7 cellular contexts compared by ENCODE assay signal in genomic region chr19:45498411-45499195, GRCh38. TPM values are rescaled to one million over a fixed set of nuclear protein-coding genes. Genes with fewer than 3 reads are reported as not detected.
DNase-seq lines count a peak whose midpoint lies in the region; ATAC-seq and TF ChIP-seq lines count a peak whose summit lies in the region.

A gene with protein sequence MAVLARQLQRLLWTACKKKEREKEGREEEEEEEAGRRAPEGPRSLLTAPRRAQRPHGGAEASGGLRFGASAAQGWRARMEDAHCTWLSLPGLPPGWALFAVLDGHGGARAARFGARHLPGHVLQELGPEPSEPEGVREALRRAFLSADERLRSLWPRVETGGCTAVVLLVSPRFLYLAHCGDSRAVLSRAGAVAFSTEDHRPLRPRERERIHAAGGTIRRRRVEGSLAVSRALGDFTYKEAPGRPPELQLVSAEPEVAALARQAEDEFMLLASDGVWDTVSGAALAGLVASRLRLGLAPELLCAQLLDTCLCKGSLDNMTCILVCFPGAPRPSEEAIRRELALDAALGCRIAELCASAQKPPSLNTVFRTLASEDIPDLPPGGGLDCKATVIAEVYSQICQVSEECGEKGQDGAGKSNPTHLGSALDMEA (plus strand): TSS chr19:45498443. CDS start chr19:45498473, 30 bp downstream.

- H3K27ac ChIP-seq in GM23338 (ENCODE audit: low read depth) = peak within 1 kb of the TSS; percentile 74
- H3K27ac ChIP-seq in iPS-18a (ENCODE audit: low read length) = no peak within 1 kb of the TSS

- H3K9me3 ChIP-seq in iPS-18a (ENCODE audit: control insufficient read depth, low read depth, low read length) = no peaks in the 10 kb centered on the region

- H3K4me3 ChIP-seq in GM23338 (peak within 1 kb of the TSS; percentile 90), iPS-18a (ENCODE audit: low read length) (peak within 1 kb of the TSS; percentile 59)

- peak within 1 kb of the TSS; percentile 31 for H3K9ac ChIP-seq in iPS-18a (ENCODE audit: low read length)

- peak within 1 kb of the TSS; percentile 77 for H3K4me3 Mint-ChIP-seq in GM23338
- peak within 1 kb of the TSS; percentile 89 for H3K4me3 Mint-ChIP-seq in activated naive CD8-positive, alpha-beta T cell treated with anti-CD3 and anti-CD28 coated beads, Interleukin-2, amount 10 ng/mL, durations not matched to agents 7 days and 5 days

- no peak within 1 kb of the TSS; the same call in 1 of the 2 replicates for H3K27ac Mint-ChIP-seq in GM23338
- peak within 1 kb of the TSS; percentile 74 for H3K27ac Mint-ChIP-seq in activated naive CD8-positive, alpha-beta T cell treated with anti-CD3 and anti-CD28 coated beads, Interleukin-2, amount 10 ng/mL, durations not matched to agents 7 days and 5 days

- DNase-seq in GM23338 (ENCODE audit: low spot score) (peak; percentile 87), RPMI7951 (ENCODE audit: low read depth) (peak; percentile 29)
- peak; percentile 85 for DNase-seq in activated naive CD8-positive, alpha-beta T cell treated with anti-CD3 and anti-CD28 coated beads, Interleukin-2, amount 10 ng/mL, durations not matched to agents 7 days and 5 days
- DNase-seq in stimulated activated CD4-positive, alpha-beta T cell treated with anti-CD3 and anti-CD28 coated beads, TNF-alpha, amount 100 ng/mL, for 4 hours (ENCODE audit: low read depth in 3 of 3) = peak in 2 of 3 experiments; percentile 41 to 44

- TF ChIP-seq CTCF in GM23338 (conservative IDR thresholded peaks at IDR 0.05; ENCODE audit: low read depth in 2 of 2) = peak in 1 of 2 experiments; percentile 45; a peak in 3 of 4 replicates

- H3K9me3 Mint-ChIP-seq in GM23338 = no peaks in the 10 kb centered on the region
- H3K9me3 Mint-ChIP-seq in activated naive CD8-positive, alpha-beta T cell treated with anti-CD3 and anti-CD28 coated beads, Interleukin-2, amount 10 ng/mL, durations not matched to agents 7 days and 5 days = no peaks in the 10 kb centered on the region

- peaks cover 47% of the 10 kb centered on the region for H3K4me1 Mint-ChIP-seq in GM23338
- H3K4me1 Mint-ChIP-seq in activated naive CD8-positive, alpha-beta T cell treated with anti-CD3 and anti-CD28 coated beads, Interleukin-2, amount 10 ng/mL, durations not matched to agents 7 days and 5 days = peaks cover 31% of the 10 kb centered on the region

- no peaks in the 10 kb centered on the region for H3K79me2 ChIP-seq in GM23338 (replicated peaks; ENCODE audit: insufficient read depth)

- POLR2A ChIA-PET in activated naive CD8-positive, alpha-beta T cell treated with anti-CD3 and anti-CD28 coated beads, Interleukin-2, amount 10 ng/mL, durations not matched to agents 7 days and 5 days (lab: Charles Lee) = interaction anchor here (0.7 to 2.0 kb wide), 8 partner anchors 10 to 186 kb away, joined by 3 to 10 read pairs (median 5); no protein-coding TSS in a partner anchor

- H4K20me1 ChIP-seq in GM23338 (replicated peaks; ENCODE audit: insufficient read depth) = peaks cover 2% of the 10 kb centered on the region; the same call in 1 of the 2 replicates

- H3K36me3 Mint-ChIP-seq in GM23338 (ENCODE audit: low read depth) = peaks cover 4% of the 10 kb centered on the region; the same call in 1 of the 3 replicates
- H3K36me3 Mint-ChIP-seq in activated naive CD8-positive, alpha-beta T cell treated with anti-CD3 and anti-CD28 coated beads, Interleukin-2, amount 10 ng/mL, durations not matched to agents 7 days and 5 days = peaks cover 6% of the 10 kb centered on the region

- H2AFZ ChIP-seq in GM23338 = peak within 1 kb of the TSS; percentile 83

- H3K27me3 ChIP-seq in GM23338 (ENCODE audit: insufficient read depth) = peaks cover 15% of the 10 kb centered on the region; the same call in 1 of the 2 replicates
- peaks cover 42% of the 10 kb centered on the region for H3K27me3 ChIP-seq in iPS-18a (ENCODE audit: control insufficient read depth, insufficient read depth, low read length)

- H3K36me3 ChIP-seq in GM23338 (ENCODE audit: insufficient read depth) (no peaks in the 10 kb centered on the region), iPS-18a (ENCODE audit: control insufficient read depth, low read depth, low read length) (no peaks in the 10 kb centered on the region)

- ATAC-seq in GM23338 (peak; percentile 58), HG03469 (IDR thresholded peaks at IDR 0.05; ENCODE audit: unreplicated experiment) (no peak), GM18907 (IDR thresholded peaks at IDR 0.05; ENCODE audit: unreplicated experiment) (no peak)
- ATAC-seq in activated naive CD8-positive, alpha-beta T cell treated with anti-CD3 and anti-CD28 coated beads, Interleukin-2, amount 10 ng/mL, durations not matched to agents 7 days and 5 days (ENCODE audit: low read depth) = peak; percentile 73

- peak within 1 kb of the TSS; percentile 78 for H3K4me2 ChIP-seq in GM23338

- H3K9me2 ChIP-seq in GM23338 (ENCODE audit: insufficient read depth) = no peaks in the 10 kb centered on the region

- peaks cover 10% of the 10 kb centered on the region for H3F3A ChIP-seq in GM23338 (replicated peaks; ENCODE audit: low read depth)

- peaks cover 33% of the 10 kb centered on the region for H3K27me3 Mint-ChIP-seq in GM23338 (ENCODE audit: insufficient read depth, low read depth, poor library complexity)
- peaks cover 20% of the 10 kb centered on the region for H3K27me3 Mint-ChIP-seq in activated naive CD8-positive, alpha-beta T cell treated with anti-CD3 and anti-CD28 coated beads, Interleukin-2, amount 10 ng/mL, durations not matched to agents 7 days and 5 days

- peaks cover 19% of the 10 kb centered on the region; the same call in 1 of the 2 replicates for H3K4me1 ChIP-seq in GM23338 (ENCODE audit: insufficient read depth)
- peaks cover 29% of the 10 kb centered on the region for H3K4me1 ChIP-seq in iPS-18a (ENCODE audit: control insufficient read depth, low read depth, low read length)

TF ChIP-seq in GM23338, 12 proteins besides CTCF, POLR2A, EP300 and RAD21:
- TF ChIP-seq POLR2AphosphoS5 (IDR thresholded peaks at IDR 0.05; ENCODE audit: low read depth) (peak; percentile 54; the same call in 1 of the 2 replicates), NANOG (IDR thresholded peaks at IDR 0.05; ENCODE audit: borderline replicate concordance) (no peak), ZNF331 (CRISPR knock-in tag; IDR thresholded peaks at IDR 0.05; ENCODE audit: low read depth) (no peak)
TF ChIP-seq in GM23338: peak in this region for 1.

RNA-seq across cellular contexts. Expression of the gene that starts here (rescaled TPM):
- 9.6 and 15.2 TPM in 2 replicates for total RNA-seq in GM23338 (2014; rRNA removed; shearing (Covaris generic))
- polyA plus RNA-seq in GM23338 (2016; fragmentation: Nextera tagmentation; extraction: Ambion mirVana) = 25.1 and 30.1 TPM in 2 replicates
- 1.8 and 2.3 TPM in 2 replicates for total RNA-seq in RPMI7951 (2014; rRNA removed; shearing (Covaris generic))
- 1 to 10 TPM; 5.8 to 6.1 TPM for total RNA-seq in activated naive CD8-positive, alpha-beta T cell treated with anti-CD3 and anti-CD28 coated beads, Interleukin-2, amount 10 ng/mL, durations not matched to agents 7 days and 5 days

Comparison
In these comparisons a context has a peak if more than half of its experiments do, and no peak if none do; other contexts are left out.
1. ATAC-seq: peak in GM23338 (single experiment) and activated naive CD8-positive, alpha-beta T cell treated with anti-CD3 and anti-CD28 coated beads, Interleukin-2, amount 10 ng/mL, durations not matched to agents 7 days and 5 days (single experiment); none in HG03469 (single experiment) and GM18907 (single experiment).
2. DNase-seq: peak in every context shown above with its lines; median percentile 87 in GM23338; 85 in activated naive CD8-positive, alpha-beta T cell treated with anti-CD3 and anti-CD28 coated beads, Interleukin-2, amount 10 ng/mL, durations not matched to agents 7 days and 5 days; 42 in stimulated activated CD4-positive, alpha-beta T cell treated with anti-CD3 and anti-CD28 coated beads, TNF-alpha, amount 100 ng/mL, for 4 hours; 29 in RPMI7951.